Comparison of ENCODE assay signal across 14 cellular contexts in the genomic region with DNA sequence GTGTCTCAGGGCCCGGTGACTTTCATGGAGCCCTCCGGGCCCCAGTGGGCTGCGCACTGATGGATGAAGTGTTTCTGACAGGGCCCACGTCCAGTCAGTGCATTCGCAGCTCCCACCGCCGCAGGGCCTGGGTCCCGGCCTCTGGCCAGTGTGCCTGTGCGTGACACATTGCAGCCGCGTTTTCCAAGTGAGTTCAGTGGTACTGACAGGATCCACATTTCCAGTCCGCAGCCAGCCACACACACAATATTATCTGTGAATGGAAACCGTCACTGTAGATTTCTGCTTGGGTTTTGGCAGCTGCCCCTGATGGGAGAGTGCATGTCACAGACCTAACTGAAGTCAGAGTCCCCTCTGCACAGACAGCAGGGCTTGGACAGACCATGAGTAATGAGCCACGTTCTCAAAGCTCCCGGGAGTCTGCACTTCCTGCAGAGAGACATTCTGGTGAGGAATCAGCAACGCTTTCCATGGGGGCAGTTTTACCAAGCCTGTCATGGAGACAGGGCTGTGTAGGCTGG.
DNase-seq lines count a peak whose midpoint lies in the region; ATAC-seq and TF ChIP-seq lines count a peak whose summit lies in the region.
"Had no signal": no experiment of that assay in that cellular context is flagged by ENCODE, and none has a peak within 500 bp of the region (broad histone marks: within the 10 kb centered on the region; RNA-seq: fewer than 3 reads in every experiment).

No MANE protein-coding gene starts in this region.

- TF ChIP-seq CTCF in IMR-90 (conservative IDR thresholded peaks at IDR 0.05; ENCODE audit: low read depth, low read length) (no peak), osteoblast (IDR thresholded peaks at IDR 0.05; ENCODE audit: extremely low read depth, low read depth, low read length) (no peak)

- peak overlapping the region; percentile 7; the same call in 1 of the 2 replicates for H2AK5ac ChIP-seq in IMR-90 (ENCODE audit: low read depth, low read length)

- peak overlapping the region; percentile 9 for H2BK20ac ChIP-seq in IMR-90 (ENCODE audit: low read depth, low read length)

- 12% methylated on average over 9 of the region's 16 CpGs; no CpG with 5 or more reads in 1 of the 2 experiments for WGBS in IMR-90 (ENCODE audit: extremely low coverage in 2 of 2, insufficient read length in 1 of 2), 2 experiments

- POLR2A ChIA-PET in IMR-90 (lab: Charles Lee; ENCODE audit: unreplicated experiment) = no interaction called here

- peak overlapping the region; percentile 82 for H2AK9ac ChIP-seq in IMR-90 (replicated peaks; ENCODE audit: low read depth, low read length, poor library complexity)

- intact Hi-C loops in IMR-90 (cut with micrococcal nuclease) = no loop called here

- peak overlapping the region; percentile 72 for H3K4ac ChIP-seq in IMR-90 (ENCODE audit: low read depth, low read length)

- H3K4me2 ChIP-seq in IMR-90 (ENCODE audit: low read depth, low read length) = peak overlapping the region; percentile 5; the same call in 1 of the 2 replicates
- H3K4me2 ChIP-seq in osteoblast (ENCODE audit: insufficient read depth, low read length) = no peak overlapping the region

- H2BK120ac ChIP-seq in IMR-90 (ENCODE audit: low read depth, low read length) = peak overlapping the region; percentile 6

- ATAC-seq in IMR-90 (ENCODE audit: low read depth) = peak; percentile 79
- no peak for ATAC-seq in GM19328 (IDR thresholded peaks at IDR 0.05; ENCODE audit: unreplicated experiment)
- ATAC-seq: activated naive CD4-positive, alpha-beta T cell treated with anti-CD3 and anti-CD28 coated beads, Interleukin-2, amount 50 U/mL, for 72 hours had no signal

- no TSS peak for BruUV-seq in IMR-90 (replicated peaks; lab: Mats Ljungman, UMichigan)

- H2AFZ ChIP-seq in IMR-90 (replicated peaks; ENCODE audit: low read length, poor library complexity) = peak overlapping the region; percentile 91
- H2AFZ ChIP-seq in osteoblast (ENCODE audit: low read length) = peak overlapping the region; percentile 72

- H3K79me1 ChIP-seq in IMR-90 (ENCODE audit: low read depth in 1 of 2, low read length in 2 of 2) = no peaks in the 10 kb centered on the region

- H3K14ac ChIP-seq in IMR-90 (replicated peaks; ENCODE audit: low read depth, low read length) = peak overlapping the region; percentile 85

- H4K5ac ChIP-seq in IMR-90 (ENCODE audit: low read depth, low read length) = peak overlapping the region; percentile 27; the same call in 1 of the 2 replicates

- H3K18ac ChIP-seq in IMR-90 (ENCODE audit: low read depth, low read length) = peak overlapping the region; percentile 5; the same call in 1 of the 2 replicates

- dilution Hi-C loops in IMR-90 (cut with HindIII; ENCODE audit: low sequenced_read_pairs, unreplicated experiment) = no loop called here

- H3K4me1 ChIP-seq in IMR-90 (ENCODE audit: control insufficient read depth, insufficient read depth, low read length) = peaks cover 10% of the 10 kb centered on the region
- peaks cover 14% of the 10 kb centered on the region for H3K4me1 ChIP-seq in osteoblast (ENCODE audit: insufficient read depth, low read length)
- H3K4me1 ChIP-seq: sigmoid colon had no signal

- peak overlapping the region; percentile 80 for H4K91ac ChIP-seq in IMR-90 (ENCODE audit: insufficient read depth, low read depth, low read length)

- H3K27ac ChIP-seq in IMR-90 (ENCODE audit: insufficient read depth, low read length) (peak overlapping the region; percentile 46), osteoblast (ENCODE audit: low read depth, low read length) (peak overlapping the region; percentile 20)
- H3K27ac ChIP-seq: sigmoid colon had no signal

- TF ChIP-seq RAD21 in IMR-90 (IDR thresholded peaks at IDR 0.05; ENCODE audit: low read length) = no peak

- H2BK15ac ChIP-seq in IMR-90 (ENCODE audit: low read depth, low read length) = peak overlapping the region; percentile 73; the same call in 1 of the 3 replicates

- no peaks in the 10 kb centered on the region for H3K79me2 ChIP-seq in osteoblast (ENCODE audit: insufficient read depth, low read length)

- no peaks in the 10 kb centered on the region for H4K20me1 ChIP-seq in IMR-90 (ENCODE audit: insufficient read depth, low read length)
- no peaks in the 10 kb centered on the region for H4K20me1 ChIP-seq in osteoblast (ENCODE audit: insufficient read depth, low read length)

- no peak overlapping the region for H2BK5ac ChIP-seq in IMR-90 (ENCODE audit: low read depth, low read length, poor library complexity, severe bottlenecking)

- no peaks in the 10 kb centered on the region for H3K9me3 ChIP-seq in IMR-90 (ENCODE audit: control insufficient read depth, insufficient read depth, low read length)
- H3K9me3 ChIP-seq in osteoblast (ENCODE audit: low read depth, low read length) = no peaks in the 10 kb centered on the region
- H3K9me3 ChIP-seq: sigmoid colon had no signal

- H3K23ac ChIP-seq in IMR-90 (ENCODE audit: low read depth, low read length) = no peak overlapping the region; the same call in 1 of the 2 replicates

- peak; percentile 46 for DNase-seq in IMR-90
- peak; percentile 55 for DNase-seq in dermis blood vessel endothelial cell
- peak; percentile 30 for DNase-seq in hepatic stellate cell (ENCODE audit: low spot score)
- DNase-seq in osteoblast (ENCODE audit: insufficient read length, low spot score, missing footprints) = peak; percentile 73
- no peak for DNase-seq in cerebellar cortex (ENCODE audit: low spot score)
- no peak for DNase-seq in GOT3 (lab: John Stamatoyannopoulos, UW)
- DNase-seq in SW 1271 (lab: John Stamatoyannopoulos, UW) = no peak
- DNase-seq: CD4-positive, CD25-positive, alpha-beta regulatory T cell; kidney; NCI-H1048; sigmoid colon; stimulated activated naive CD4-positive, alpha-beta T cell had no signal

- H3K56ac ChIP-seq in IMR-90 (ENCODE audit: extremely low read depth, insufficient read depth, low read length) = no peak overlapping the region; the same call in 1 of the 2 replicates

- TF ChIP-seq POLR2A in IMR-90 (IDR thresholded peaks at IDR 0.05; ENCODE audit: low read depth, low read length) = no peak

- H3K36me3 ChIP-seq in IMR-90 (ENCODE audit: control insufficient read depth, insufficient read depth, low read length) = no peaks in the 10 kb centered on the region
- H3K36me3 ChIP-seq in osteoblast (ENCODE audit: insufficient read depth, low read length) = no peaks in the 10 kb centered on the region
- H3K36me3 ChIP-seq: sigmoid colon had no signal

- H3K4me3 ChIP-seq in IMR-90 (ENCODE audit: insufficient read depth, low read depth, low read length) = no peak overlapping the region
- H3K4me3 ChIP-seq in osteoblast (ENCODE audit: insufficient read depth, low read length) = no peak overlapping the region
- H3K4me3 ChIP-seq: sigmoid colon had no signal

- CTCF ChIA-PET in IMR-90 (lab: Yijun Ruan, JAX) = no interaction called here

- H3K27me3 ChIP-seq in IMR-90 (ENCODE audit: control insufficient read depth, insufficient read depth, low read length) (no peaks in the 10 kb centered on the region), osteoblast (ENCODE audit: insufficient read depth, low read length) (no peaks in the 10 kb centered on the region)
- H3K27me3 ChIP-seq: sigmoid colon had no signal

- peak overlapping the region; percentile 17 to 74 for H4K8ac ChIP-seq in IMR-90 (ENCODE audit: low read depth in 2 of 2, low read length in 2 of 2)

- H3K9ac ChIP-seq in IMR-90 (ENCODE audit: low read depth, low read length) = no peak overlapping the region

- in situ Hi-C loops in IMR-90 (cut with MboI; ENCODE audit: low sequenced_read_pairs) = no loop called here

- H3K9me1 ChIP-seq in IMR-90 (ENCODE audit: insufficient read depth, low read length) = peaks cover 5% of the 10 kb centered on the region; the same call in 1 of the 2 replicates

TF ChIP-seq in IMR-90, 13 proteins besides CTCF, POLR2A, EP300 and RAD21:
- TF ChIP-seq MXI1 (IDR thresholded peaks at IDR 0.05; ENCODE audit: borderline replicate concordance, low read depth, low read length) (no peak), CEBPB (IDR thresholded peaks at IDR 0.05; ENCODE audit: low read depth, low read length) (no peak), RCOR1 (IDR thresholded peaks at IDR 0.05; ENCODE audit: insufficient replicate concordance, low read length) (no peak), CHD1 (IDR thresholded peaks at IDR 0.05; ENCODE audit: low read depth, low read length) (no peak), MAZ (IDR thresholded peaks at IDR 0.05; ENCODE audit: borderline replicate concordance, low read depth, low read length) (no peak), BHLHE40 (IDR thresholded peaks at IDR 0.05; ENCODE audit: low read depth, low read length) (no peak), FOS (IDR thresholded peaks at IDR 0.05; ENCODE audit: low read depth, low read length) (no peak), NFE2L2 (IDR thresholded peaks at IDR 0.05; ENCODE audit: low read depth, low read length) (no peak), MAFK (IDR thresholded peaks at IDR 0.05; ENCODE audit: low read depth, low read length) (no peak), RFX5 (IDR thresholded peaks at IDR 0.05; ENCODE audit: low read depth, low read length) (no peak), SMC3 (IDR thresholded peaks at IDR 0.05; ENCODE audit: low read depth, low read length) (no peak)
- TF ChIP-seq, protein P1, sequence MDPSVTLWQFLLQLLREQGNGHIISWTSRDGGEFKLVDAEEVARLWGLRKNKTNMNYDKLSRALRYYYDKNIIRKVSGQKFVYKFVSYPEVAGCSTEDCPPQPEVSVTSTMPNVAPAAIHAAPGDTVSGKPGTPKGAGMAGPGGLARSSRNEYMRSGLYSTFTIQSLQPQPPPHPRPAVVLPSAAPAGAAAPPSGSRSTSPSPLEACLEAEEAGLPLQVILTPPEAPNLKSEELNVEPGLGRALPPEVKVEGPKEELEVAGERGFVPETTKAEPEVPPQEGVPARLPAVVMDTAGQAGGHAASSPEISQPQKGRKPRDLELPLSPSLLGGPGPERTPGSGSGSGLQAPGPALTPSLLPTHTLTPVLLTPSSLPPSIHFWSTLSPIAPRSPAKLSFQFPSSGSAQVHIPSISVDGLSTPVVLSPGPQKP (IDR thresholded peaks at IDR 0.05; ENCODE audit: borderline replicate concordance, low read depth, low read length) = no peak
- TF ChIP-seq, protein P2, sequence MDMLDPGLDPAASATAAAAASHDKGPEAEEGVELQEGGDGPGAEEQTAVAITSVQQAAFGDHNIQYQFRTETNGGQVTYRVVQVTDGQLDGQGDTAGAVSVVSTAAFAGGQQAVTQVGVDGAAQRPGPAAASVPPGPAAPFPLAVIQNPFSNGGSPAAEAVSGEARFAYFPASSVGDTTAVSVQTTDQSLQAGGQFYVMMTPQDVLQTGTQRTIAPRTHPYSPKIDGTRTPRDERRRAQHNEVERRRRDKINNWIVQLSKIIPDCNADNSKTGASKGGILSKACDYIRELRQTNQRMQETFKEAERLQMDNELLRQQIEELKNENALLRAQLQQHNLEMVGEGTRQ (IDR thresholded peaks at IDR 0.05; ENCODE audit: low read depth, low read length) = no peak

Comparison
In these comparisons a context has a peak if more than half of its experiments do, and no peak if none do; other contexts are left out.
1. DNase-seq: peak in IMR-90 (single experiment), dermis blood vessel endothelial cell (single experiment), hepatic stellate cell (single experiment) and osteoblast (single experiment); none in cerebellar cortex (single experiment), GOT3 (single experiment) and SW 1271 (0 of 2).